1 cellular context compared by ENCODE assay signal in the genomic region with DNA sequence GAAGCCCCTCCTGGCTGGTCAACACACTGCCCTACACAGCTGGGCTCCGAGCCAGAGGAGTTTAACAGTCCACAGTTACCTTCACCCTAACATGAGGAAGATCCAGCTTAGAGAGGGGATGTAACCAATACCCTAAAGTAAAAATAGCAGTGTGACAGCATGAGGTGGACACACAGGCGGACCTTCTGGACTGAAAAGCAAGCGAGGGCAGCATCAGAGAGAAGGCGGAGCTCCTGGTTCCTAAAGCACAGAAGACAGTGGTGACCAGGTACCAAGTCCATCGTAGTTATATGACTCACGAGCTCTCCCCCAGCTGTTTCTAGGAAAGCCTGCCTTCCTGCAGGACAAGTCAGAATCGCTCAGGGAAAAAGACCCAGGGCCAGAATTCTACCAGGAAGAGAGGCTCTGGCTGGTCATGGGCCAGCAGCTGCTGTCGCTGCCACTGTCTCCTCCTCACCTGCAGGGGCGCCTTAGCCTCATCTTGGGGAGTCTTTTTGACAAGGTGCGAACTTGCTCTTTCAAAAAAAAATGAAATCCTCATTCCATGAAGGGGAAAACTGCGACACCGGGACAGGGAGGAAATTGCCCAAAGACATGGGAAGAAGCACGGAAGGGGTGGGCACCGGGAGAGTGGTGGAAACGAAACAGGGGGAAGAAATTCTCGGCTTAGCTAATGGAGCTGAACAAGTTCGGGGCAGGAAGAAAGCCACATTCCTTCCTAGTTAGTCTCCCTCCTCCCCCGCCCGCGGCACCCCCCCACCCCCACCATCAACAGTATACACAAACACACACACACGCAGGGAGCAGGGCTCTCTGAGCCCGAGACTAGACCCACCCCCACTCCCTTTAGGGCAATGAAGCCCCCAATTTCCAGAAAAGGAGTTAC.
TF ChIP-seq lines count a peak whose summit lies in the region.

No MANE protein-coding gene starts in this region.

TF ChIP-seq in K562, 482 proteins besides CTCF, POLR2A, EP300 and RAD21 (continued from another document and continues in another):
- TF ChIP-seq POU5F1 (IDR thresholded peaks at IDR 0.05; ENCODE audit: borderline replicate concordance, low read depth, low read length, partially characterized antibody), result no peak
- TF ChIP-seq, protein P1, sequence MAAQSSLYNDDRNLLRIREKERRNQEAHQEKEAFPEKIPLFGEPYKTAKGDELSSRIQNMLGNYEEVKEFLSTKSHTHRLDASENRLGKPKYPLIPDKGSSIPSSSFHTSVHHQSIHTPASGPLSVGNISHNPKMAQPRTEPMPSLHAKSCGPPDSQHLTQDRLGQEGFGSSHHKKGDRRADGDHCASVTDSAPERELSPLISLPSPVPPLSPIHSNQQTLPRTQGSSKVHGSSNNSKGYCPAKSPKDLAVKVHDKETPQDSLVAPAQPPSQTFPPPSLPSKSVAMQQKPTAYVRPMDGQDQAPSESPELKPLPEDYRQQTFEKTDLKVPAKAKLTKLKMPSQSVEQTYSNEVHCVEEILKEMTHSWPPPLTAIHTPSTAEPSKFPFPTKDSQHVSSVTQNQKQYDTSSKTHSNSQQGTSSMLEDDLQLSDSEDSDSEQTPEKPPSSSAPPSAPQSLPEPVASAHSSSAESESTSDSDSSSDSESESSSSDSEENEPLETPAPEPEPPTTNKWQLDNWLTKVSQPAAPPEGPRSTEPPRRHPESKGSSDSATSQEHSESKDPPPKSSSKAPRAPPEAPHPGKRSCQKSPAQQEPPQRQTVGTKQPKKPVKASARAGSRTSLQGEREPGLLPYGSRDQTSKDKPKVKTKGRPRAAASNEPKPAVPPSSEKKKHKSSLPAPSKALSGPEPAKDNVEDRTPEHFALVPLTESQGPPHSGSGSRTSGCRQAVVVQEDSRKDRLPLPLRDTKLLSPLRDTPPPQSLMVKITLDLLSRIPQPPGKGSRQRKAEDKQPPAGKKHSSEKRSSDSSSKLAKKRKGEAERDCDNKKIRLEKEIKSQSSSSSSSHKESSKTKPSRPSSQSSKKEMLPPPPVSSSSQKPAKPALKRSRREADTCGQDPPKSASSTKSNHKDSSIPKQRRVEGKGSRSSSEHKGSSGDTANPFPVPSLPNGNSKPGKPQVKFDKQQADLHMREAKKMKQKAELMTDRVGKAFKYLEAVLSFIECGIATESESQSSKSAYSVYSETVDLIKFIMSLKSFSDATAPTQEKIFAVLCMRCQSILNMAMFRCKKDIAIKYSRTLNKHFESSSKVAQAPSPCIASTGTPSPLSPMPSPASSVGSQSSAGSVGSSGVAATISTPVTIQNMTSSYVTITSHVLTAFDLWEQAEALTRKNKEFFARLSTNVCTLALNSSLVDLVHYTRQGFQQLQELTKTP (IDR thresholded peaks at IDR 0.05; ENCODE audit: low read depth in 1 of 2, partially characterized antibody in 2 of 2), result peak in 1 of 2 experiments; percentile 57
- no peak; the same call in 1 of the 2 replicates for TF ChIP-seq PML (IDR thresholded peaks at IDR 0.05; ENCODE audit: low read length)
- TF ChIP-seq, protein P2, sequence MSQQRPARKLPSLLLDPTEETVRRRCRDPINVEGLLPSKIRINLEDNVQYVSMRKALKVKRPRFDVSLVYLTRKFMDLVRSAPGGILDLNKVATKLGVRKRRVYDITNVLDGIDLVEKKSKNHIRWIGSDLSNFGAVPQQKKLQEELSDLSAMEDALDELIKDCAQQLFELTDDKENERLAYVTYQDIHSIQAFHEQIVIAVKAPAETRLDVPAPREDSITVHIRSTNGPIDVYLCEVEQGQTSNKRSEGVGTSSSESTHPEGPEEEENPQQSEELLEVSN (IDR thresholded peaks at IDR 0.05; ENCODE audit: borderline replicate concordance in 1 of 2, extremely low read depth in 1 of 2, insufficient read depth in 1 of 2, insufficient read length in 1 of 2, low read depth in 1 of 2, low read length in 1 of 2, poor library complexity in 1 of 2, severe bottlenecking in 1 of 2), result no peak
- TF ChIP-seq POLR2H (tag; IDR thresholded peaks at IDR 0.05; ENCODE audit: low read depth), result no peak; the same call in 1 of the 2 replicates
- TF ChIP-seq ZFP1 (CRISPR knock-in tag; IDR thresholded peaks at IDR 0.05), result no peak
- no peak for TF ChIP-seq MIER1 (IDR thresholded peaks at IDR 0.05; ENCODE audit: low read depth)
- peak; percentile 63; the same call in 1 of the 2 replicates for TF ChIP-seq SMARCE1 (IDR thresholded peaks at IDR 0.05)
- no peak for TF ChIP-seq SP2 (IDR thresholded peaks at IDR 0.05; ENCODE audit: extremely low read depth, low read depth, low read length, poor library complexity, severe bottlenecking)
- no peak for TF ChIP-seq ZNF444 (CRISPR knock-in tag; IDR thresholded peaks at IDR 0.05)
- no peak for TF ChIP-seq PHTF2 (CRISPR knock-in tag; IDR thresholded peaks at IDR 0.05)
- TF ChIP-seq PPARD (CRISPR knock-in tag; IDR thresholded peaks at IDR 0.05), result no peak
- TF ChIP-seq ZC3H8 (IDR thresholded peaks at IDR 0.05), result no peak
- no peak for TF ChIP-seq WHSC1 (IDR thresholded peaks at IDR 0.05; ENCODE audit: low read length)
- TF ChIP-seq, protein P3, sequence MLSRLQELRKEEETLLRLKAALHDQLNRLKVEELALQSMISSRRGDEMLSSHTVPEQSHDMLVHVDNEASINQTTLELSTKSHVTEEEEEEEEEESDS (CRISPR knock-in tag; IDR thresholded peaks at IDR 0.05), result no peak
- TF ChIP-seq, protein P4, sequence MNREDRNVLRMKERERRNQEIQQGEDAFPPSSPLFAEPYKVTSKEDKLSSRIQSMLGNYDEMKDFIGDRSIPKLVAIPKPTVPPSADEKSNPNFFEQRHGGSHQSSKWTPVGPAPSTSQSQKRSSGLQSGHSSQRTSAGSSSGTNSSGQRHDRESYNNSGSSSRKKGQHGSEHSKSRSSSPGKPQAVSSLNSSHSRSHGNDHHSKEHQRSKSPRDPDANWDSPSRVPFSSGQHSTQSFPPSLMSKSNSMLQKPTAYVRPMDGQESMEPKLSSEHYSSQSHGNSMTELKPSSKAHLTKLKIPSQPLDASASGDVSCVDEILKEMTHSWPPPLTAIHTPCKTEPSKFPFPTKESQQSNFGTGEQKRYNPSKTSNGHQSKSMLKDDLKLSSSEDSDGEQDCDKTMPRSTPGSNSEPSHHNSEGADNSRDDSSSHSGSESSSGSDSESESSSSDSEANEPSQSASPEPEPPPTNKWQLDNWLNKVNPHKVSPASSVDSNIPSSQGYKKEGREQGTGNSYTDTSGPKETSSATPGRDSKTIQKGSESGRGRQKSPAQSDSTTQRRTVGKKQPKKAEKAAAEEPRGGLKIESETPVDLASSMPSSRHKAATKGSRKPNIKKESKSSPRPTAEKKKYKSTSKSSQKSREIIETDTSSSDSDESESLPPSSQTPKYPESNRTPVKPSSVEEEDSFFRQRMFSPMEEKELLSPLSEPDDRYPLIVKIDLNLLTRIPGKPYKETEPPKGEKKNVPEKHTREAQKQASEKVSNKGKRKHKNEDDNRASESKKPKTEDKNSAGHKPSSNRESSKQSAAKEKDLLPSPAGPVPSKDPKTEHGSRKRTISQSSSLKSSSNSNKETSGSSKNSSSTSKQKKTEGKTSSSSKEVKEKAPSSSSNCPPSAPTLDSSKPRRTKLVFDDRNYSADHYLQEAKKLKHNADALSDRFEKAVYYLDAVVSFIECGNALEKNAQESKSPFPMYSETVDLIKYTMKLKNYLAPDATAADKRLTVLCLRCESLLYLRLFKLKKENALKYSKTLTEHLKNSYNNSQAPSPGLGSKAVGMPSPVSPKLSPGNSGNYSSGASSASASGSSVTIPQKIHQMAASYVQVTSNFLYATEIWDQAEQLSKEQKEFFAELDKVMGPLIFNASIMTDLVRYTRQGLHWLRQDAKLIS (CRISPR knock-in tag; IDR thresholded peaks at IDR 0.05), result 0 out of 2 replicates have a peak, but pooled peaks have one; percentile 41
- TF ChIP-seq CSDE1 (IDR thresholded peaks at IDR 0.05), result no peak
- no peak for TF ChIP-seq HMGN3 (IDR thresholded peaks at IDR 0.05; ENCODE audit: borderline replicate concordance, extremely low read depth, insufficient read length, low read depth, low read length)
- TF ChIP-seq, protein P5, sequence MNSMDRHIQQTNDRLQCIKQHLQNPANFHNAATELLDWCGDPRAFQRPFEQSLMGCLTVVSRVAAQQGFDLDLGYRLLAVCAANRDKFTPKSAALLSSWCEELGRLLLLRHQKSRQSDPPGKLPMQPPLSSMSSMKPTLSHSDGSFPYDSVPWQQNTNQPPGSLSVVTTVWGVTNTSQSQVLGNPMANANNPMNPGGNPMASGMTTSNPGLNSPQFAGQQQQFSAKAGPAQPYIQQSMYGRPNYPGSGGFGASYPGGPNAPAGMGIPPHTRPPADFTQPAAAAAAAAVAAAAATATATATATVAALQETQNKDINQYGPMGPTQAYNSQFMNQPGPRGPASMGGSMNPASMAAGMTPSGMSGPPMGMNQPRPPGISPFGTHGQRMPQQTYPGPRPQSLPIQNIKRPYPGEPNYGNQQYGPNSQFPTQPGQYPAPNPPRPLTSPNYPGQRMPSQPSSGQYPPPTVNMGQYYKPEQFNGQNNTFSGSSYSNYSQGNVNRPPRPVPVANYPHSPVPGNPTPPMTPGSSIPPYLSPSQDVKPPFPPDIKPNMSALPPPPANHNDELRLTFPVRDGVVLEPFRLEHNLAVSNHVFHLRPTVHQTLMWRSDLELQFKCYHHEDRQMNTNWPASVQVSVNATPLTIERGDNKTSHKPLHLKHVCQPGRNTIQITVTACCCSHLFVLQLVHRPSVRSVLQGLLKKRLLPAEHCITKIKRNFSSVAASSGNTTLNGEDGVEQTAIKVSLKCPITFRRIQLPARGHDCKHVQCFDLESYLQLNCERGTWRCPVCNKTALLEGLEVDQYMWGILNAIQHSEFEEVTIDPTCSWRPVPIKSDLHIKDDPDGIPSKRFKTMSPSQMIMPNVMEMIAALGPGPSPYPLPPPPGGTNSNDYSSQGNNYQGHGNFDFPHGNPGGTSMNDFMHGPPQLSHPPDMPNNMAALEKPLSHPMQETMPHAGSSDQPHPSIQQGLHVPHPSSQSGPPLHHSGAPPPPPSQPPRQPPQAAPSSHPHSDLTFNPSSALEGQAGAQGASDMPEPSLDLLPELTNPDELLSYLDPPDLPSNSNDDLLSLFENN (IDR thresholded peaks at IDR 0.05; ENCODE audit: low read depth in 2 of 2, low read length in 2 of 2), result no peak
- no peak for TF ChIP-seq FOXK2 (conservative IDR thresholded peaks at IDR 0.05 in 1 of 2, IDR thresholded peaks at IDR 0.05 in 1 of 2; ENCODE audit: low read depth in 2 of 2)
- TF ChIP-seq CAMTA2 (CRISPR knock-in tag; conservative IDR thresholded peaks at IDR 0.05), result no peak
- no peak for TF ChIP-seq ZNF583 (CRISPR knock-in tag; IDR thresholded peaks at IDR 0.05)
- TF ChIP-seq SRF (CRISPR knock-in tag; IDR thresholded peaks at IDR 0.05), result no peak
- no peak for TF ChIP-seq TCF7L2 (IDR thresholded peaks at IDR 0.05; ENCODE audit: low read depth, low read length)
- TF ChIP-seq ZKSCAN8 (CRISPR knock-in tag; IDR thresholded peaks at IDR 0.05), result no peak
- TF ChIP-seq NCOA1 (IDR thresholded peaks at IDR 0.05; ENCODE audit: low read depth), result no peak
- TF ChIP-seq ZNF232 (CRISPR knock-in tag; IDR thresholded peaks at IDR 0.05), result no peak
- TF ChIP-seq RBFOX2 (IDR thresholded peaks at IDR 0.05; ENCODE audit: low read depth, low read length), result no peak
- TF ChIP-seq, protein P6, sequence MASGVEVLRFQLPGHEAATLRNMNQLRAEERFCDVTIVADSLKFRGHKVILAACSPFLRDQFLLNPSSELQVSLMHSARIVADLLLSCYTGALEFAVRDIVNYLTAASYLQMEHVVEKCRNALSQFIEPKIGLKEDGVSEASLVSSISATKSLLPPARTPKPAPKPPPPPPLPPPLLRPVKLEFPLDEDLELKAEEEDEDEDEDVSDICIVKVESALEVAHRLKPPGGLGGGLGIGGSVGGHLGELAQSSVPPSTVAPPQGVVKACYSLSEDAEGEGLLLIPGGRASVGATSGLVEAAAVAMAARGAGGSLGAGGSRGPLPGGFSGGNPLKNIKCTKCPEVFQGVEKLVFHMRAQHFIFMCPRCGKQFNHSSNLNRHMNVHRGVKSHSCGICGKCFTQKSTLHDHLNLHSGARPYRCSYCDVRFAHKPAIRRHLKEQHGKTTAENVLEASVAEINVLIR (CRISPR knock-in tag; IDR thresholded peaks at IDR 0.05), result no peak
- no peak for TF ChIP-seq TEAD2 (tag; IDR thresholded peaks at IDR 0.05)
- no peak for TF ChIP-seq MED1 (CRISPR knock-in tag; IDR thresholded peaks at IDR 0.05; ENCODE audit: borderline replicate concordance)
- TF ChIP-seq NFRKB (IDR thresholded peaks at IDR 0.05; ENCODE audit: low read depth), result no peak
- TF ChIP-seq MAFK (IDR thresholded peaks at IDR 0.05; ENCODE audit: low read length), result no peak
- TF ChIP-seq SIX5 (IDR thresholded peaks at IDR 0.05; ENCODE audit: borderline replicate concordance in 1 of 2, insufficient read depth in 1 of 2, low read depth in 1 of 2, low read length in 2 of 2), result no peak
- TF ChIP-seq ZNF24 (IDR thresholded peaks at IDR 0.05), result no peak
- TF ChIP-seq SOX6 (IDR thresholded peaks at IDR 0.05), result 0 out of 2 replicates have a peak, but pooled peaks have one; percentile 9
- TF ChIP-seq, protein P7, sequence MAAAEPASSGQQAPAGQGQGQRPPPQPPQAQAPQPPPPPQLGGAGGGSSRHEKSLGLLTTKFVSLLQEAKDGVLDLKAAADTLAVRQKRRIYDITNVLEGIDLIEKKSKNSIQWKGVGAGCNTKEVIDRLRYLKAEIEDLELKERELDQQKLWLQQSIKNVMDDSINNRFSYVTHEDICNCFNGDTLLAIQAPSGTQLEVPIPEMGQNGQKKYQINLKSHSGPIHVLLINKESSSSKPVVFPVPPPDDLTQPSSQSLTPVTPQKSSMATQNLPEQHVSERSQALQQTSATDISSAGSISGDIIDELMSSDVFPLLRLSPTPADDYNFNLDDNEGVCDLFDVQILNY (CRISPR knock-in tag; IDR thresholded peaks at IDR 0.05), result no peak
- TF ChIP-seq, protein P8, sequence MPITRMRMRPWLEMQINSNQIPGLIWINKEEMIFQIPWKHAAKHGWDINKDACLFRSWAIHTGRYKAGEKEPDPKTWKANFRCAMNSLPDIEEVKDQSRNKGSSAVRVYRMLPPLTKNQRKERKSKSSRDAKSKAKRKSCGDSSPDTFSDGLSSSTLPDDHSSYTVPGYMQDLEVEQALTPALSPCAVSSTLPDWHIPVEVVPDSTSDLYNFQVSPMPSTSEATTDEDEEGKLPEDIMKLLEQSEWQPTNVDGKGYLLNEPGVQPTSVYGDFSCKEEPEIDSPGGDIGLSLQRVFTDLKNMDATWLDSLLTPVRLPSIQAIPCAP (CRISPR knock-in tag; IDR thresholded peaks at IDR 0.05; ENCODE audit: borderline replicate concordance), result no peak
- TF ChIP-seq, protein P9, sequence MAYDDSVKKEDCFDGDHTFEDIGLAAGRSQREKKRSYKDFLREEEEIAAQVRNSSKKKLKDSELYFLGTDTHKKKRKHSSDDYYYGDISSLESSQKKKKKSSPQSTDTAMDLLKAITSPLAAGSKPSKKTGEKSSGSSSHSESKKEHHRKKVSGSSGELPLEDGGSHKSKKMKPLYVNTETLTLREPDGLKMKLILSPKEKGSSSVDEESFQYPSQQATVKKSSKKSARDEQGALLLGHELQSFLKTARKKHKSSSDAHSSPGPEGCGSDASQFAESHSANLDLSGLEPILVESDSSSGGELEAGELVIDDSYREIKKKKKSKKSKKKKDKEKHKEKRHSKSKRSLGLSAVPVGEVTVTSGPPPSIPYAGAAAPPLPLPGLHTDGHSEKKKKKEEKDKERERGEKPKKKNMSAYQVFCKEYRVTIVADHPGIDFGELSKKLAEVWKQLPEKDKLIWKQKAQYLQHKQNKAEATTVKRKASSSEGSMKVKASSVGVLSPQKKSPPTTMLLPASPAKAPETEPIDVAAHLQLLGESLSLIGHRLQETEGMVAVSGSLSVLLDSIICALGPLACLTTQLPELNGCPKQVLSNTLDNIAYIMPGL (CRISPR knock-in tag; IDR thresholded peaks at IDR 0.05), result no peak; the same call in 1 of the 2 replicates
- no peak for TF ChIP-seq ZNF347 (CRISPR knock-in tag; IDR thresholded peaks at IDR 0.05; ENCODE audit: low read depth)
